18 cellular contexts compared by ENCODE assay signal in genomic region chr9:87193151-87193550, GRCh38.
"Had no signal": no experiment of that assay in that cellular context is flagged by ENCODE, and none has a peak within 500 bp of the region (broad histone marks: within the 10 kb centered on the region; RNA-seq: fewer than 3 reads in every experiment).

No MANE protein-coding gene starts in this region.

- H3K9me3 ChIP-seq: colonic mucosa, heart left ventricle, left lung, pancreas, tibial artery, vagina had no signal

- H3K27me3 ChIP-seq: colonic mucosa, pancreas, tibial artery, vagina had no signal

- ATAC-seq: activated CD8-positive, alpha-beta T cell treated with anti-CD3 and anti-CD28 coated beads for 36 hours; activated T-cell treated with anti-CD3 and anti-CD28 coated beads, Interleukin-2, amount 50 U/mL, for 72 hours; heart left ventricle; left lung had no signal

- H3K36me3 ChIP-seq: colonic mucosa, heart left ventricle, left lung, pancreas, tibial artery, vagina, WERI-Rb-1 had no signal

- H3K4me3 ChIP-seq: colonic mucosa, heart left ventricle, left lung, pancreas, skin epidermis, tibial artery, vagina had no signal

- DNase-seq: activated CD4-positive, alpha-beta T cell treated with anti-CD3 and anti-CD28 coated beads for 4 hours; activated CD8-positive, alpha-beta memory T cell treated with anti-CD3 and anti-CD28 coated beads, Interleukin-2, amount 50 U/mL, for 4 hours; activated CD8-positive, alpha-beta T cell treated with anti-CD3 and anti-CD28 coated beads for 36 hours; activated naive CD8-positive, alpha-beta T cell treated with anti-CD3 and anti-CD28 coated beads, Interleukin-2, amount 10 ng/mL, durations not matched to agents 7 days and 5 days; activated T-cell treated with anti-CD3 and anti-CD28 coated beads, Interleukin-2, amount 50 U/mL, for 72 hours; aorta; colonic mucosa; effector CD8-positive, alpha-beta T cell; foreskin melanocyte; heart left ventricle; islet precursor cell; left lung; pancreas; T-helper 1 cell; tibial artery; WERI-Rb-1 had no signal

- H3K4me1 ChIP-seq: colonic mucosa, heart left ventricle, left lung, pancreas had no signal

- H3K27ac ChIP-seq: colonic mucosa, heart left ventricle, WERI-Rb-1 had no signal
